1 cellular context compared by ENCODE assay signal in genomic region chr12:120229583-120230325, GRCh38.
TF ChIP-seq lines count a peak whose summit lies in the region.

No MANE protein-coding gene starts in this region.

TF ChIP-seq in K562, 482 proteins besides CTCF, POLR2A, EP300 and RAD21 (continued from another document and continues in another):
- TF ChIP-seq MBD1 (CRISPR knock-in tag; IDR thresholded peaks at IDR 0.05): no peak
- no peak for TF ChIP-seq ZMIZ1 (IDR thresholded peaks at IDR 0.05; ENCODE audit: low read depth in 2 of 2, low read length in 2 of 2)
- no peak for TF ChIP-seq ZNF140 (CRISPR knock-in tag; IDR thresholded peaks at IDR 0.05)
- TF ChIP-seq RFX7 (CRISPR knock-in tag; IDR thresholded peaks at IDR 0.05): no peak
- no peak for TF ChIP-seq DNMT1 (IDR thresholded peaks at IDR 0.05)
- TF ChIP-seq, protein P1, sequence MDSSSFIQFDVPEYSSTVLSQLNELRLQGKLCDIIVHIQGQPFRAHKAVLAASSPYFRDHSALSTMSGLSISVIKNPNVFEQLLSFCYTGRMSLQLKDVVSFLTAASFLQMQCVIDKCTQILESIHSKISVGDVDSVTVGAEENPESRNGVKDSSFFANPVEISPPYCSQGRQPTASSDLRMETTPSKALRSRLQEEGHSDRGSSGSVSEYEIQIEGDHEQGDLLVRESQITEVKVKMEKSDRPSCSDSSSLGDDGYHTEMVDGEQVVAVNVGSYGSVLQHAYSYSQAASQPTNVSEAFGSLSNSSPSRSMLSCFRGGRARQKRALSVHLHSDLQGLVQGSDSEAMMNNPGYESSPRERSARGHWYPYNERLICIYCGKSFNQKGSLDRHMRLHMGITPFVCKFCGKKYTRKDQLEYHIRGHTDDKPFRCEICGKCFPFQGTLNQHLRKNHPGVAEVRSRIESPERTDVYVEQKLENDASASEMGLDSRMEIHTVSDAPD (CRISPR knock-in tag; IDR thresholded peaks at IDR 0.05): no peak
- TF ChIP-seq KLF1 (tag; IDR thresholded peaks at IDR 0.05): no peak
- TF ChIP-seq ZNF79 (CRISPR knock-in tag; IDR thresholded peaks at IDR 0.05; ENCODE audit: low read depth): no peak
- no peak for TF ChIP-seq NR4A1 (CRISPR knock-in tag; IDR thresholded peaks at IDR 0.05)
- no peak; the same call in 1 of the 2 replicates for TF ChIP-seq NR4A1 (tag; IDR thresholded peaks at IDR 0.05)
- TF ChIP-seq TBL1XR1 (IDR thresholded peaks at IDR 0.05; ENCODE audit: low read length in 2 of 2): no peak
- TF ChIP-seq KDM5B (IDR thresholded peaks at IDR 0.05; ENCODE audit: insufficient replicate concordance, low read depth, low read length): peak; percentile 45
- TF ChIP-seq ZNF395 (CRISPR knock-in tag; IDR thresholded peaks at IDR 0.05): peak; percentile 20; the same call in 1 of the 2 replicates
- TF ChIP-seq NFATC3 (IDR thresholded peaks at IDR 0.05): no peak
- TF ChIP-seq SIN3B (IDR thresholded peaks at IDR 0.05; ENCODE audit: low read depth): no peak
- TF ChIP-seq ZNF561 (CRISPR knock-in tag; conservative IDR thresholded peaks at IDR 0.05): no peak
- TF ChIP-seq, protein P2, sequence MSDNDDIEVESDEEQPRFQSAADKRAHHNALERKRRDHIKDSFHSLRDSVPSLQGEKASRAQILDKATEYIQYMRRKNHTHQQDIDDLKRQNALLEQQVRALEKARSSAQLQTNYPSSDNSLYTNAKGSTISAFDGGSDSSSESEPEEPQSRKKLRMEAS (CRISPR knock-in tag; IDR thresholded peaks at IDR 0.05): no peak
- no peak for TF ChIP-seq CBX1 (IDR thresholded peaks at IDR 0.05; ENCODE audit: low read depth)
- no peak for TF ChIP-seq HMBOX1 (IDR thresholded peaks at IDR 0.05)
- TF ChIP-seq ZNF316 (IDR thresholded peaks at IDR 0.05): peak; percentile 99
- no peak for TF ChIP-seq ZFP36 (IDR thresholded peaks at IDR 0.05; ENCODE audit: low read depth, low read length, partially characterized antibody)
- TF ChIP-seq, protein P3, sequence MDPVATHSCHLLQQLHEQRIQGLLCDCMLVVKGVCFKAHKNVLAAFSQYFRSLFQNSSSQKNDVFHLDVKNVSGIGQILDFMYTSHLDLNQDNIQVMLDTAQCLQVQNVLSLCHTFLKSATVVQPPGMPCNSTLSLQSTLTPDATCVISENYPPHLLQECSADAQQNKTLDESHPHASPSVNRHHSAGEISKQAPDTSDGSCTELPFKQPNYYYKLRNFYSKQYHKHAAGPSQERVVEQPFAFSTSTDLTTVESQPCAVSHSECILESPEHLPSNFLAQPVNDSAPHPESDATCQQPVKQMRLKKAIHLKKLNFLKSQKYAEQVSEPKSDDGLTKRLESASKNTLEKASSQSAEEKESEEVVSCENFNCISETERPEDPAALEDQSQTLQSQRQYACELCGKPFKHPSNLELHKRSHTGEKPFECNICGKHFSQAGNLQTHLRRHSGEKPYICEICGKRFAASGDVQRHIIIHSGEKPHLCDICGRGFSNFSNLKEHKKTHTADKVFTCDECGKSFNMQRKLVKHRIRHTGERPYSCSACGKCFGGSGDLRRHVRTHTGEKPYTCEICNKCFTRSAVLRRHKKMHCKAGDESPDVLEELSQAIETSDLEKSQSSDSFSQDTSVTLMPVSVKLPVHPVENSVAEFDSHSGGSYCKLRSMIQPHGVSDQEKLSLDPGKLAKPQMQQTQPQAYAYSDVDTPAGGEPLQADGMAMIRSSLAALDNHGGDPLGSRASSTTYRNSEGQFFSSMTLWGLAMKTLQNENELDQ (CRISPR knock-in tag; IDR thresholded peaks at IDR 0.05; ENCODE audit: borderline replicate concordance): no peak
- TF ChIP-seq GABPB1 (CRISPR knock-in tag; IDR thresholded peaks at IDR 0.05): no peak
- no peak for TF ChIP-seq TAF9B (IDR thresholded peaks at IDR 0.05; ENCODE audit: partially characterized antibody)
- TF ChIP-seq ZNF717 (CRISPR knock-in tag; IDR thresholded peaks at IDR 0.05): 0 out of 2 replicates have a peak, but pooled peaks have one; percentile 58
- peak; percentile 6; the same call in 1 of the 2 replicates for TF ChIP-seq RNF2 (IDR thresholded peaks at IDR 0.05)
- no peak for TF ChIP-seq MEIS2 (IDR thresholded peaks at IDR 0.05; ENCODE audit: partially characterized antibody)
- no peak for TF ChIP-seq USF1 (CRISPR knock-in tag; IDR thresholded peaks at IDR 0.05)
- 0 out of 2 replicates have a peak, but pooled peaks have one; percentile 18 for TF ChIP-seq GABPA (tag; conservative IDR thresholded peaks at IDR 0.05; ENCODE audit: low read depth)
- no peak for TF ChIP-seq ZNF24 (IDR thresholded peaks at IDR 0.05)
- no peak for TF ChIP-seq CREB1 (IDR thresholded peaks at IDR 0.05)
- no peak for TF ChIP-seq CREB1 (CRISPR knock-in tag; IDR thresholded peaks at IDR 0.05)
- TF ChIP-seq, protein P4, sequence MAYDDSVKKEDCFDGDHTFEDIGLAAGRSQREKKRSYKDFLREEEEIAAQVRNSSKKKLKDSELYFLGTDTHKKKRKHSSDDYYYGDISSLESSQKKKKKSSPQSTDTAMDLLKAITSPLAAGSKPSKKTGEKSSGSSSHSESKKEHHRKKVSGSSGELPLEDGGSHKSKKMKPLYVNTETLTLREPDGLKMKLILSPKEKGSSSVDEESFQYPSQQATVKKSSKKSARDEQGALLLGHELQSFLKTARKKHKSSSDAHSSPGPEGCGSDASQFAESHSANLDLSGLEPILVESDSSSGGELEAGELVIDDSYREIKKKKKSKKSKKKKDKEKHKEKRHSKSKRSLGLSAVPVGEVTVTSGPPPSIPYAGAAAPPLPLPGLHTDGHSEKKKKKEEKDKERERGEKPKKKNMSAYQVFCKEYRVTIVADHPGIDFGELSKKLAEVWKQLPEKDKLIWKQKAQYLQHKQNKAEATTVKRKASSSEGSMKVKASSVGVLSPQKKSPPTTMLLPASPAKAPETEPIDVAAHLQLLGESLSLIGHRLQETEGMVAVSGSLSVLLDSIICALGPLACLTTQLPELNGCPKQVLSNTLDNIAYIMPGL (CRISPR knock-in tag; IDR thresholded peaks at IDR 0.05): no peak
- no peak for TF ChIP-seq CEBPG (CRISPR knock-in tag; IDR thresholded peaks at IDR 0.05)
- no peak for TF ChIP-seq CEBPG (tag; conservative IDR thresholded peaks at IDR 0.05 in 1 of 2, IDR thresholded peaks at IDR 0.05 in 1 of 2)
- peak; percentile 6 for TF ChIP-seq RBBP5 (IDR thresholded peaks at IDR 0.05; ENCODE audit: borderline replicate concordance, insufficient read depth, low read length, poor library complexity, severe bottlenecking)
- TF ChIP-seq, protein P5, sequence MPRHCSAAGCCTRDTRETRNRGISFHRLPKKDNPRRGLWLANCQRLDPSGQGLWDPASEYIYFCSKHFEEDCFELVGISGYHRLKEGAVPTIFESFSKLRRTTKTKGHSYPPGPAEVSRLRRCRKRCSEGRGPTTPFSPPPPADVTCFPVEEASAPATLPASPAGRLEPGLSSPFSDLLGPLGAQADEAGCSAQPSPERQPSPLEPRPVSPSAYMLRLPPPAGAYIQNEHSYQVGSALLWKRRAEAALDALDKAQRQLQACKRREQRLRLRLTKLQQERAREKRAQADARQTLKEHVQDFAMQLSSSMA (CRISPR knock-in tag; IDR thresholded peaks at IDR 0.05): no peak
- TF ChIP-seq ZBTB33 (CRISPR knock-in tag; IDR thresholded peaks at IDR 0.05): no peak
- no peak for TF ChIP-seq BHLHE40 (IDR thresholded peaks at IDR 0.05; ENCODE audit: low read length)
- no peak for TF ChIP-seq HNRNPH1 (optimal IDR thresholded peaks at IDR 0.05; ENCODE audit: low read depth, low read length)
- no peak for TF ChIP-seq SPI1 (IDR thresholded peaks at IDR 0.05; ENCODE audit: borderline replicate concordance, low read depth, low read length)
- TF ChIP-seq SRF (CRISPR knock-in tag; IDR thresholded peaks at IDR 0.05): peak in 1 of 2 experiments; percentile 63; a peak in 1 of 4 replicates
- TF ChIP-seq ZNF232 (CRISPR knock-in tag; IDR thresholded peaks at IDR 0.05): no peak
- peak; percentile 54; the same call in 1 of the 2 replicates for TF ChIP-seq TFAP4 (CRISPR knock-in tag; IDR thresholded peaks at IDR 0.05; ENCODE audit: borderline replicate concordance)
- no peak for TF ChIP-seq ZNF699 (CRISPR knock-in tag; IDR thresholded peaks at IDR 0.05; ENCODE audit: insufficient replicate concordance)
- no peak for TF ChIP-seq CBFB (CRISPR knock-in tag; IDR thresholded peaks at IDR 0.05)
